ENCODE assay signal across 12 cellular contexts in genomic region chr17:50132104-50132794, GRCh38. TPM values are rescaled to one million over a fixed set of nuclear protein-coding genes. Genes with fewer than 3 reads are reported as not detected.
DNase-seq lines count a peak whose midpoint lies in the region; ATAC-seq and TF ChIP-seq lines count a peak whose summit lies in the region.
"Had no signal": no experiment of that assay in that cellular context is flagged by ENCODE, and none has a peak within 500 bp of the region (broad histone marks: within the 10 kb centered on the region; RNA-seq: fewer than 3 reads in every experiment).

No MANE protein-coding gene starts in this region.

- H3K4me1 ChIP-seq in SK-N-SH (ENCODE audit: control insufficient read depth in 1 of 2, insufficient read depth in 2 of 2, low read depth in 1 of 2, low read length in 1 of 2), result peaks cover 20 to 23% of the 10 kb centered on the region in 2 experiments; a peak in 3 of 4 replicates

- H3K9me3 Mint-ChIP-seq in IgD-negative memory B cell, result no peaks in the 10 kb centered on the region
- no peaks in the 10 kb centered on the region for H3K9me3 Mint-ChIP-seq in effector memory CD8-positive, alpha-beta T cell

- H3K36me3 ChIP-seq in SK-N-SH (replicated peaks in 1 of 2; ENCODE audit: control insufficient read depth in 1 of 2, insufficient read depth in 2 of 2, low read length in 1 of 2), result peaks cover 11 to 23% of the 10 kb centered on the region in 2 experiments

- H3K27ac ChIP-seq in SK-N-SH (ENCODE audit: low read depth in 2 of 2, low read length in 1 of 2), result peak overlapping the region in 1 of 2 experiments; percentile 69; a peak in 1 of 4 replicates
- H3K27ac ChIP-seq: KMS-11 had no signal

- peak overlapping the region in 2 of 3 donors; percentile 49 to 57 for H3K27ac Mint-ChIP-seq in IgD-negative memory B cell
- H3K27ac Mint-ChIP-seq in effector memory CD8-positive, alpha-beta T cell, result peak overlapping the region; percentile 63 to 81

- H3K27me3 Mint-ChIP-seq in IgD-negative memory B cell, result peaks cover 16% of the 10 kb centered on the region
- H3K27me3 Mint-ChIP-seq in effector memory CD8-positive, alpha-beta T cell, result peaks cover 14 to 24% of the 10 kb centered on the region in 2 donors

- no peak for DNase-seq in SK-N-SH
- DNase-seq in effector memory CD8-positive, alpha-beta T cell, result no peak
- DNase-seq in retina, result peak; percentile 3
- DNase-seq in AML-193 (lab: John Stamatoyannopoulos, UW), result no peak
- no peak for DNase-seq in GM10266 (ENCODE audit: extremely low spot score)
- DNase-seq: activated gamma-delta T cell treated with Interleukin-2 at 50 U/mL for 16 hours, NCI-H2081 had no signal

- no peak for TF ChIP-seq EP300 in SK-N-SH (IDR thresholded peaks at IDR 0.05; ENCODE audit: borderline replicate concordance in 1 of 2, low read depth in 1 of 2, low read length in 1 of 2)

- no peaks in the 10 kb centered on the region for H3K27me3 ChIP-seq in SK-N-SH (ENCODE audit: insufficient read depth)

- H3K4me2 ChIP-seq in SK-N-SH, result peak overlapping the region; percentile 50; the same call in 1 of the 2 replicates
- H3K4me2 ChIP-seq: KMS-11 had no signal

- H4K20me1 ChIP-seq in SK-N-SH (ENCODE audit: insufficient read depth), result 0 out of 2 replicates have a peak, but pooled peaks cover 3% of the 10 kb centered on the region

- H3K4me3 ChIP-seq in SK-N-SH (ENCODE audit: low read depth in 2 of 2, low read length in 1 of 2), result no peak overlapping the region

- peaks cover 15 to 19% (median 18%) of the 10 kb centered on the region in 3 donors for H3K4me1 Mint-ChIP-seq in IgD-negative memory B cell
- peaks cover 28 to 31% of the 10 kb centered on the region in 2 donors for H3K4me1 Mint-ChIP-seq in effector memory CD8-positive, alpha-beta T cell (ENCODE audit: low read depth in 2 of 2)

- ATAC-seq in SK-N-SH treated with all-trans-retinoic acid at 6 μM for 48 hours (no peak), HG03354 (IDR thresholded peaks at IDR 0.05; ENCODE audit: poor library complexity, severe bottlenecking, unreplicated experiment) (no peak)
- ATAC-seq in effector memory CD8-positive, alpha-beta T cell (replicated peaks), result no peak
- ATAC-seq: activated CD4-positive, CD25-positive, alpha-beta regulatory T cell treated with anti-CD3 and anti-CD28 coated beads, Interleukin-2, amount 50 U/mL, for 24 hours had no signal

- no peaks in the 10 kb centered on the region for H3K79me2 ChIP-seq in SK-N-SH (ENCODE audit: insufficient read depth)

- no peaks in the 10 kb centered on the region for H3K9me2 ChIP-seq in SK-N-SH

- CTCF ChIA-PET in SK-N-SH (lab: Yijun Ruan, JAX), result interaction anchor here (0.7 to 11.3 kb wide), 10 partner anchors 8 to 68 kb away, joined by 3 to 116 read pairs (median 6); partner anchors contain the start of genes COL1A1 and PPP1R9B

- no peak overlapping the region for H3K9ac ChIP-seq in SK-N-SH
- H3K9ac ChIP-seq: KMS-11 had no signal

- peaks cover 29% of the 10 kb centered on the region for H3F3A ChIP-seq in SK-N-SH (replicated peaks; ENCODE audit: insufficient read depth)

- POLR2A ChIA-PET in SK-N-SH (lab: Yijun Ruan, JAX), result interaction anchor here (0.6 to 2.5 kb wide), 8 partner anchors 10 to 399 kb away, joined by 3 to 13 read pairs (median 3); no protein-coding TSS in a partner anchor

- peak overlapping the region in 1 of 4 donors; percentile 66 for H3K4me3 Mint-ChIP-seq in IgD-negative memory B cell
- peak overlapping the region in 1 of 2 donors; percentile 73 for H3K4me3 Mint-ChIP-seq in effector memory CD8-positive, alpha-beta T cell

- 95% methylated on average over 6 of the region's 6 CpGs for WGBS in SK-N-SH (ENCODE audit: low lambda C conversion rate)

- no peaks in the 10 kb centered on the region for H3K9me3 ChIP-seq in SK-N-SH

- TF ChIP-seq RAD21 in SK-N-SH (IDR thresholded peaks at IDR 0.05; ENCODE audit: low read length), result no peak

- H3K36me3 Mint-ChIP-seq in IgD-negative memory B cell, result peaks cover 2% of the 10 kb centered on the region
- peaks cover 37% of the 10 kb centered on the region for H3K36me3 Mint-ChIP-seq in effector memory CD8-positive, alpha-beta T cell (ENCODE audit: insufficient read depth)

- TF ChIP-seq CTCF in SK-N-SH (IDR thresholded peaks at IDR 0.05), result no peak
- no peak for TF ChIP-seq CTCF in GM10266 (IDR thresholded peaks at IDR 0.05; ENCODE audit: control insufficient read depth, insufficient read depth, low read depth, missing control alignments)

- H2AFZ ChIP-seq in SK-N-SH (ENCODE audit: low read depth), result no peak overlapping the region

TF ChIP-seq in SK-N-SH, 30 proteins besides CTCF, POLR2A, EP300 and RAD21:
- TF ChIP-seq RCOR1 (IDR thresholded peaks at IDR 0.05; ENCODE audit: low read length), result no peak
- TF ChIP-seq NFIC (IDR thresholded peaks at IDR 0.05; ENCODE audit: borderline replicate concordance), result no peak
- no peak for TF ChIP-seq MEF2A (IDR thresholded peaks at IDR 0.05; ENCODE audit: borderline replicate concordance, low read depth)
- TF ChIP-seq IRF3 (IDR thresholded peaks at IDR 0.05; ENCODE audit: low read depth, low read length), result no peak
- TF ChIP-seq CHD2 (IDR thresholded peaks at IDR 0.05; ENCODE audit: low read length, partially characterized antibody), result no peak
- no peak for TF ChIP-seq FOXJ3 (CRISPR knock-in tag; IDR thresholded peaks at IDR 0.05)
- no peak for TF ChIP-seq RXRA (IDR thresholded peaks at IDR 0.05; ENCODE audit: borderline replicate concordance, low read depth)
- no peak for TF ChIP-seq FOSL2 (IDR thresholded peaks at IDR 0.05; ENCODE audit: borderline replicate concordance, low read depth)
- TF ChIP-seq EZH2phosphoT487 (IDR thresholded peaks at IDR 0.05; ENCODE audit: borderline replicate concordance, low read depth), result no peak
- TF ChIP-seq JUND (IDR thresholded peaks at IDR 0.05), result no peak
- TF ChIP-seq GATA2 (CRISPR knock-in tag; IDR thresholded peaks at IDR 0.05), result no peak

TF ChIP-seq in SK-N-SH treated with all-trans-retinoic acid at 6 μM for 48 hours, 23 proteins besides CTCF, POLR2A, EP300 and RAD21:
- no peak for TF ChIP-seq ARNTL (CRISPR knock-in tag; IDR thresholded peaks at IDR 0.05; ENCODE audit: borderline replicate concordance, low read depth)

RNA-seq across cellular contexts. Expression of gene SAMD14, which starts 2.3 kb away (rescaled TPM):
- polyA plus RNA-seq in SK-N-SH (2012; rRNA removed) (2.8 and 3.4 TPM in 2 replicates), IgD-negative memory B cell (0.15 TPM)
- 1.2 and 2.0 TPM in 2 replicates for polyA plus RNA-seq in SK-N-SH (2012; cell fraction: cytosol; rRNA removed)
- 12.4 and 16.5 TPM in 2 replicates for polyA plus RNA-seq in SK-N-SH (2012; cell fraction: nucleus; rRNA removed)

RNA-seq across cellular contexts. Expression of gene PPP1R9B, which starts 18.2 kb away (rescaled TPM):
- polyA plus RNA-seq in SK-N-SH (2012; rRNA removed) (26.9 and 35.2 TPM in 2 replicates), IgD-negative memory B cell (4.2 TPM)
- polyA plus RNA-seq in SK-N-SH (2012; cell fraction: cytosol; rRNA removed), result 19.8 and 24.9 TPM in 2 replicates
- 65.0 and 65.1 TPM in 2 replicates for polyA plus RNA-seq in SK-N-SH (2012; cell fraction: nucleus; rRNA removed)

RNA-seq across cellular contexts. Expression of gene SGCA, which starts 33.6 kb away (rescaled TPM):
- polyA plus RNA-seq in SK-N-SH (2012; rRNA removed) (0.29 TPM in 1 of 2 replicates, not detected in the other), IgD-negative memory B cell (2.9 TPM)
- 0.04 and 0.07 TPM in 2 replicates for polyA plus RNA-seq in SK-N-SH (2012; cell fraction: cytosol; rRNA removed)
- 0.11 and 0.15 TPM in 2 replicates for polyA plus RNA-seq in SK-N-SH (2012; cell fraction: nucleus; rRNA removed)

RNA-seq across cellular contexts. Expression of gene PDK2, which starts 37.1 kb away (rescaled TPM):
- polyA plus RNA-seq in SK-N-SH (2012; rRNA removed) (96.1 and 124 TPM in 2 replicates), IgD-negative memory B cell (38.8 TPM)
- polyA plus RNA-seq in SK-N-SH (2012; cell fraction: cytosol; rRNA removed), result 41.5 and 62.1 TPM in 2 replicates
- polyA plus RNA-seq in SK-N-SH (2012; cell fraction: nucleus; rRNA removed), result 123 and 147 TPM in 2 replicates
